In genomic region chr12:57005980-57006808, GRCh38 we compare ENCODE assay signal across 8 cellular contexts. TPM values are rescaled to one million over a fixed set of nuclear protein-coding genes. Genes with fewer than 3 reads are reported as not detected.
DNase-seq lines count a peak whose midpoint lies in the region; ATAC-seq and TF ChIP-seq lines count a peak whose summit lies in the region.

TSS of gene ZBTB39 (minus strand) at chr12:57006546. CDS start at chr12:57004917, 1,629 bp downstream.

- peaks cover 10% of the 10 kb centered on the region; the same call in 1 of the 2 replicates for H3F3A ChIP-seq in SU-DHL-6 (ENCODE audit: insufficient read depth)

- H3K27ac ChIP-seq in SU-DHL-6 (ENCODE audit: low read depth, low read length) = peak within 1 kb of the TSS; percentile 49
- H3K27ac ChIP-seq in adrenal gland = peak within 1 kb of the TSS in 4 of 5 donors; percentile 44 to 88 (median 74)
- peak within 1 kb of the TSS; percentile 78 to 87 for H3K27ac ChIP-seq in right atrium auricular region
- peak within 1 kb of the TSS; percentile 66 for H3K27ac ChIP-seq in rectal smooth muscle tissue (ENCODE audit: low read depth, low read length)

- intact Hi-C loops in adrenal gland (cut with DNase I) = no loop called here

- no peaks in the 10 kb centered on the region for H4K20me1 ChIP-seq in SU-DHL-6 (ENCODE audit: low read depth, low read length)

- in situ Hi-C loops in KBM-7 (cut with MboI; ENCODE audit: low pct_unique_long_range_greater_than_20kb, low sequenced_read_pairs) = loop anchor here (10.0 kb wide), 1 partner anchor 241 kb away; the partner anchor contains the start of gene HSD17B6

- TF ChIP-seq POLR2A in adrenal gland (IDR thresholded peaks at IDR 0.05) = peak in 1 of 2 donors; percentile 35

- H3K9ac ChIP-seq in SU-DHL-6 (ENCODE audit: low read length) = peak within 1 kb of the TSS; percentile 94
- H3K9ac ChIP-seq in rectal smooth muscle tissue (ENCODE audit: low read length) = peak within 1 kb of the TSS; percentile 59

- peak; percentile 84 for ATAC-seq in GM21390 (IDR thresholded peaks at IDR 0.05; ENCODE audit: unreplicated experiment)
- ATAC-seq in HG02610 (IDR thresholded peaks at IDR 0.05; ENCODE audit: unreplicated experiment) = no peak

- peaks cover 7% of the 10 kb centered on the region; the same call in 1 of the 2 replicates for H3K79me2 ChIP-seq in SU-DHL-6 (ENCODE audit: insufficient read depth, low read length)

- H3K36me3 ChIP-seq in SU-DHL-6 (ENCODE audit: low read length) (no peaks in the 10 kb centered on the region), adrenal gland (replicated peaks in 1 of 2) (peaks cover 0 to 28% of the 10 kb centered on the region in 2 donors), right atrium auricular region (peaks cover 29% of the 10 kb centered on the region), rectal smooth muscle tissue (ENCODE audit: control insufficient read depth, insufficient read depth, low read length) (peaks cover 16% of the 10 kb centered on the region)

- TF ChIP-seq CTCF in SU-DHL-6 (IDR thresholded peaks at IDR 0.05; ENCODE audit: insufficient read depth, low read length, poor library complexity, severe bottlenecking) (peak; percentile 70), adrenal gland (IDR thresholded peaks at IDR 0.05) (peak in 5 of 6 experiments; percentile 9 to 53 (median 34)), right atrium auricular region (IDR thresholded peaks at IDR 0.05) (peak; percentile 57 to 67)

- peak; percentile 91 for DNase-seq in DMS53 (lab: John Stamatoyannopoulos, UW)
- DNase-seq in KBM-7 = peak; percentile 43
- DNase-seq in adrenal gland = peak in 6 of 7 donors; percentile 41 to 61 (median 50)
- DNase-seq in right atrium auricular region (ENCODE audit: low spot score) = no peak

- H3K4me3 ChIP-seq in SU-DHL-6 (ENCODE audit: insufficient read depth, low read length, poor library complexity, severe bottlenecking) (peak within 1 kb of the TSS; percentile 93), adrenal gland (peak within 1 kb of the TSS; percentile 16 to 91 (median 86)), right atrium auricular region (peak within 1 kb of the TSS; percentile 90 to 96), rectal smooth muscle tissue (ENCODE audit: low read length) (peak within 1 kb of the TSS; percentile 62)

- H3K4me1 ChIP-seq in adrenal gland (replicated peaks in 1 of 2) (peaks cover 8 to 29% of the 10 kb centered on the region in 2 donors), right atrium auricular region (peaks cover 0 to 32% of the 10 kb centered on the region in 2 donors), rectal smooth muscle tissue (ENCODE audit: control insufficient read depth, insufficient read depth, low read length) (peaks cover 13% of the 10 kb centered on the region)

- 0 to 1% (median 1%) methylated on average over 13 to 93 of the region's 94 CpGs for WGBS in adrenal gland, 4 donors

- H3K9me3 ChIP-seq in SU-DHL-6 (ENCODE audit: insufficient read depth, low read length) (no peaks in the 10 kb centered on the region), adrenal gland (replicated peaks in 1 of 3) (no peaks in the 10 kb centered on the region), right atrium auricular region (no peaks in the 10 kb centered on the region)

- no peaks in the 10 kb centered on the region for H3K27me3 ChIP-seq in SU-DHL-6 (ENCODE audit: low read length)
- no peaks in the 10 kb centered on the region for H3K27me3 ChIP-seq in adrenal gland
- no peaks in the 10 kb centered on the region for H3K27me3 ChIP-seq in right atrium auricular region
- no peaks in the 10 kb centered on the region for H3K27me3 ChIP-seq in rectal smooth muscle tissue (ENCODE audit: control insufficient read depth, insufficient read depth, low read length)

- H3K9me2 ChIP-seq in SU-DHL-6 (replicated peaks; ENCODE audit: insufficient read depth, low read length) = no peaks in the 10 kb centered on the region

- H2AFZ ChIP-seq in SU-DHL-6 (ENCODE audit: low read depth, low read length, severe bottlenecking) = peak within 1 kb of the TSS; percentile 89

- H3K4me2 ChIP-seq in SU-DHL-6 (ENCODE audit: low read depth, low read length, poor library complexity, severe bottlenecking) = peak within 1 kb of the TSS; percentile 95

RNA-seq across cellular contexts. Expression of gene ZBTB39, which starts in this region (rescaled TPM):
- total RNA-seq in adrenal gland (1 to 10 TPM; 3.2 to 6.0 (median 4.1) TPM), right atrium auricular region (1 to 10 TPM; 3.0 to 5.9 TPM)
- 1 to 10 TPM; 1.4 to 2.7 (median 1.5) TPM for polyA plus RNA-seq in adrenal gland
